ENCODE assay signal across 8 cellular contexts in genomic region chr2:60554649-60555065, GRCh38. TPM values are rescaled to one million over a fixed set of nuclear protein-coding genes. Genes with fewer than 3 reads are reported as not detected.
A peak's percentile ranks its signal among the peaks of the same experiment; 100 is the strongest.
DNase-seq lines count a peak whose midpoint lies in the region; ATAC-seq and TF ChIP-seq lines count a peak whose summit lies in the region.

No MANE protein-coding gene starts in this region.

- peaks cover 53% of the 10 kb centered on the region for H3K27me3 ChIP-seq in CD8-positive, alpha-beta memory T cell (ENCODE audit: insufficient read depth, low read length, poor library complexity, severe bottlenecking)
- no peaks in the 10 kb centered on the region; the same call in 1 of the 2 replicates for H3K27me3 ChIP-seq in H7 (ENCODE audit: control insufficient read depth, insufficient read depth, low read length)
- H3K27me3 ChIP-seq in cardiac muscle cell = peaks cover 48% of the 10 kb centered on the region
- no peaks in the 10 kb centered on the region for H3K27me3 ChIP-seq in rectal smooth muscle tissue (ENCODE audit: control insufficient read depth, insufficient read depth, low read length)

- H3K4me1 Mint-ChIP-seq in CD8-positive, alpha-beta memory T cell = peaks cover 41 to 66% (median 41%) of the 10 kb centered on the region in 3 donors
- H3K4me1 Mint-ChIP-seq in T-cell = peaks cover 39 to 58% (median 46%) of the 10 kb centered on the region in 3 donors

- peak in 3 of 4 experiments; percentile 1 to 3 (median 2) for ATAC-seq in T-cell (replicated peaks in 1 of 4)
- no peak for ATAC-seq in HG03175 (IDR thresholded peaks at IDR 0.05; ENCODE audit: unreplicated experiment)
- ATAC-seq in GM21619 (IDR thresholded peaks at IDR 0.05; ENCODE audit: unreplicated experiment) = no peak

- H3K4me1 ChIP-seq in CD8-positive, alpha-beta memory T cell (ENCODE audit: insufficient read depth, low read length) = peaks cover 39% of the 10 kb centered on the region
- H3K4me1 ChIP-seq in cardiac muscle cell (ENCODE audit: low read depth) = peaks cover 3% of the 10 kb centered on the region
- H3K4me1 ChIP-seq in rectal smooth muscle tissue (ENCODE audit: control insufficient read depth, insufficient read depth, low read length) = no peaks in the 10 kb centered on the region

- H3K27ac Mint-ChIP-seq in CD8-positive, alpha-beta memory T cell = peak overlapping the region in 3 of 8 donors; percentile 12 to 72 (median 64)
- H3K27ac Mint-ChIP-seq in T-cell = no peak overlapping the region

- TF ChIP-seq CTCF in cardiac muscle cell (IDR thresholded peaks at IDR 0.05; ENCODE audit: low read depth, low read length) = no peak

- H3K9me3 Mint-ChIP-seq in CD8-positive, alpha-beta memory T cell = peaks cover 0 to 2% (median 0%) of the 10 kb centered on the region in 5 donors
- no peaks in the 10 kb centered on the region for H3K9me3 Mint-ChIP-seq in T-cell

- H3K4me3 Mint-ChIP-seq in CD8-positive, alpha-beta memory T cell = peak overlapping the region; percentile 81 to 92 (median 88)
- peak overlapping the region; percentile 84 to 93 (median 84) for H3K4me3 Mint-ChIP-seq in T-cell

- no peak for DNase-seq in CD8-positive, alpha-beta memory T cell
- DNase-seq in H7 = peak; percentile 73
- no peak for DNase-seq in T-cell
- peak in 1 of 2 donors; percentile 49 for DNase-seq in cardiac muscle cell (ENCODE audit: low read depth in 1 of 2, low spot score in 1 of 2)
- no peak for DNase-seq in NCI-H1436 (lab: John Stamatoyannopoulos, UW)

- H3K27me3 Mint-ChIP-seq in CD8-positive, alpha-beta memory T cell = peaks cover 42 to 71% of the 10 kb centered on the region in 2 donors
- peaks cover 31 to 64% of the 10 kb centered on the region in 2 donors for H3K27me3 Mint-ChIP-seq in T-cell

- H3K36me3 ChIP-seq in CD8-positive, alpha-beta memory T cell (ENCODE audit: insufficient read depth, low read length) = no peaks in the 10 kb centered on the region
- H3K36me3 ChIP-seq in H7 (replicated peaks; ENCODE audit: control insufficient read depth, insufficient read depth, low read length) = no peaks in the 10 kb centered on the region
- H3K36me3 ChIP-seq in cardiac muscle cell = no peaks in the 10 kb centered on the region
- H3K36me3 ChIP-seq in rectal smooth muscle tissue (ENCODE audit: control insufficient read depth, insufficient read depth, low read length) = no peaks in the 10 kb centered on the region

- H3K9me3 ChIP-seq in CD8-positive, alpha-beta memory T cell (ENCODE audit: low read length) = no peaks in the 10 kb centered on the region
- H3K9me3 ChIP-seq in cardiac muscle cell (ENCODE audit: low read depth) = no peaks in the 10 kb centered on the region

- CTCF ChIA-PET in CD8-positive, alpha-beta memory T cell (lab: Charles Lee) = no interaction called here
- CTCF ChIA-PET in T-cell (lab: Charles Lee) = interaction anchor here in 1 of 2 donors (0.7 kb wide), 1 partner anchor 336 kb away, joined by 4 read pairs; no protein-coding TSS in a partner anchor

- no peak overlapping the region for H3K27ac ChIP-seq in CD8-positive, alpha-beta memory T cell (ENCODE audit: low read depth, low read length)
- H3K27ac ChIP-seq in cardiac muscle cell (no peak overlapping the region), rectal smooth muscle tissue (ENCODE audit: low read depth, low read length) (peak overlapping the region; percentile 85)

- peaks cover 0 to 2% (median 0%) of the 10 kb centered on the region in 3 donors for H3K36me3 Mint-ChIP-seq in CD8-positive, alpha-beta memory T cell
- no peaks in the 10 kb centered on the region for H3K36me3 Mint-ChIP-seq in T-cell

- POLR2A ChIA-PET in CD8-positive, alpha-beta memory T cell (lab: Charles Lee) = no interaction called here
- POLR2A ChIA-PET in T-cell (lab: Charles Lee) = no interaction called here

- H3K4me3 ChIP-seq in CD8-positive, alpha-beta memory T cell (ENCODE audit: low read length) = peak overlapping the region; percentile 76
- H3K4me3 ChIP-seq in H7 (ENCODE audit: insufficient read depth, low read depth, low read length) (peak overlapping the region; percentile 92), cardiac muscle cell (peak overlapping the region; percentile 87), rectal smooth muscle tissue (ENCODE audit: low read length) (peak overlapping the region; percentile 60)

- H3K9ac ChIP-seq in rectal smooth muscle tissue (ENCODE audit: low read length) = peak overlapping the region; percentile 6

RNA-seq across cellular contexts. Expression of gene BCL11A, which starts 1.2 kb away (rescaled TPM):
- under 1 TPM; 0.07 to 0.15 TPM for total RNA-seq in CD8-positive, alpha-beta memory T cell
- polyA plus RNA-seq in CD8-positive, alpha-beta memory T cell = not detected
- total RNA-seq in H7 (2014; rRNA removed; shearing (Covaris generic)) = 30.5 and 34.9 TPM in 2 replicates
- 10 to 100 TPM in 1 of 5 donors, 1 to 10 TPM in 4; 3.6 to 11.9 (median 5.6) TPM for total RNA-seq in T-cell
- 15.7 and 17.1 TPM in 2 replicates for total RNA-seq in cardiac muscle cell
- polyA plus RNA-seq in cardiac muscle cell = 19.8 and 20.7 TPM in 2 replicates

Comparison
In these comparisons a context has a peak if more than half of its experiments do, and no peak if none do; other contexts are left out.
1. ATAC-seq: peak in T-cell (3 of 4); none in HG03175 (single experiment) and GM21619 (single experiment).
2. Peak in every context shown above with its lines, with median percentiles within 50 percentile points of each other: H3K4me3 ChIP-seq.